Comparison of ENCODE assay signal across 9 cellular contexts in the genomic region with DNA sequence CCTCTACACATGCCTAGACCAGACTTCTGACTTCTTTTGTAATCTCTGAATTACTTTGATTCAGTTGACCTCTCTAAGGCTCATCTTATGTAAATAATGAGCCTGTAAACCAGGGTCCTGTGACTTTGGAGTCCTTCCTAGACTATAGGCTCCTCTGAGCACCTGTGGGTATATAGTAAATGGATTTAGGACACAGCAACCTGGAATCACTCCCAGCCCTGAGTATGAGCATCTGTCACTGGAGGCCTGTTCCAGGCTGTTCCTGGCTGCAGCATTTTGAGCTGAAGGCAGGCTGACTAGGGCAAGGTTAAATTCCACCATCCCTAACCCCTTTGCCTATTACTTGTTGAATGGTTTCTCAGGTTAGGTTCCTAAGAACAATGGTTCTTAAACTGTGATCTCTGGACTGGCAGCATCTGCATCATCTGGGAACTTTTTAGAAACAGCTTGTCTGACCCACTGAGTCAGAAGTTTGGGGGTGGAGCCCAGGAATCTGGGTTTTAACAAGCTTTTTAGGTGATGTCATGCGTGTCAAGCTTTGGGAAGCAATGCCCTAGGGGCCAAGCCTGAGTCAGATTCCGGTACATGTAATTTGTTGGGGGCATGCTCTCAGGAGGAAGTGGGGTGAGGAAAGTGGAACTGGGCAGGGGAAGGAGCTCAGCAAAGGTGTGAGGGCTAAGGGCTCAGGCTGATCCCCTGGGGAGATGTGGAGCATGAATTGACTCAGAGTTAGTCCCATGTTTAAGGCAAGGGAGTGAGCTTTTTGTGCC. TPM values are rescaled to one million over a fixed set of nuclear protein-coding genes. Genes with fewer than 3 reads are reported as not detected.
DNase-seq lines count a peak whose midpoint lies in the region; ATAC-seq and TF ChIP-seq lines count a peak whose summit lies in the region.
"Had no signal": no experiment of that assay in that cellular context is flagged by ENCODE, and none has a peak within 500 bp of the region (broad histone marks: within the 10 kb centered on the region; RNA-seq: fewer than 3 reads in every experiment).

No MANE protein-coding gene starts in this region.

- in situ Hi-C loops in gastrocnemius medialis (cut with MboI; ENCODE audit: low sequenced_read_pairs in 4 of 4), result no loop called here

- no peaks in the 10 kb centered on the region for H3K9me2 ChIP-seq in DOHH2 (replicated peaks; ENCODE audit: control insufficient read depth, low read length)

- TF ChIP-seq POLR2A in gastrocnemius medialis (IDR thresholded peaks at IDR 0.05), result no peak

- H3K36me3 Mint-ChIP-seq in activated naive CD4-positive, alpha-beta T cell treated with anti-CD3 and anti-CD28 coated beads, Interleukin-2, amount 50 U/mL, for 72 hours, result no peaks in the 10 kb centered on the region

- H3K4me2 ChIP-seq in DOHH2 (ENCODE audit: low read length), result peak overlapping the region; percentile 67

- peak; percentile 85 for ATAC-seq in GM21360 (IDR thresholded peaks at IDR 0.05; ENCODE audit: unreplicated experiment)
- peak; percentile 73 for ATAC-seq in HG03460 (IDR thresholded peaks at IDR 0.05; ENCODE audit: unreplicated experiment)
- peak; percentile 18 to 57 for ATAC-seq in gastrocnemius medialis
- no peak for ATAC-seq in activated naive CD4-positive, alpha-beta T cell treated with anti-CD3 and anti-CD28 coated beads, Interleukin-2, amount 50 U/mL, for 72 hours

- H3K27me3 ChIP-seq in DOHH2 (ENCODE audit: control insufficient read depth, low read length) (no peaks in the 10 kb centered on the region), gastrocnemius medialis (no peaks in the 10 kb centered on the region)

- no peaks in the 10 kb centered on the region for H4K20me1 ChIP-seq in DOHH2 (ENCODE audit: control insufficient read depth, insufficient read depth, low read depth, low read length)

- H3K4me3 ChIP-seq in DOHH2 (ENCODE audit: low read length) (peak overlapping the region; percentile 50), cardiac fibroblast (replicated peaks in 1 of 2; ENCODE audit: low read depth in 2 of 2, low read length in 2 of 2) (no peak overlapping the region), gastrocnemius medialis (no peak overlapping the region)

- no peaks in the 10 kb centered on the region for H3K79me2 ChIP-seq in DOHH2 (ENCODE audit: control insufficient read depth, low read length)

- H3F3A ChIP-seq in DOHH2 (ENCODE audit: control insufficient read depth, insufficient read depth), result peaks cover 16% of the 10 kb centered on the region

- intact Hi-C loops in gastrocnemius medialis (cut with DNase I; ENCODE audit: low total_unique reads), result no loop called here

- peaks cover 62% of the 10 kb centered on the region for H3K4me1 ChIP-seq in DOHH2 (ENCODE audit: control insufficient read depth, low read length)
- peaks cover 12 to 39% of the 10 kb centered on the region in 2 donors for H3K4me1 ChIP-seq in gastrocnemius medialis

- TF ChIP-seq CTCF in DOHH2 (IDR thresholded peaks at IDR 0.05; ENCODE audit: low read depth, low read length, poor library complexity, severe bottlenecking), result no peak
- TF ChIP-seq CTCF in cardiac fibroblast (IDR thresholded peaks at IDR 0.05; ENCODE audit: low read depth, low read length), result no peak
- no peak for TF ChIP-seq CTCF in gastrocnemius medialis (IDR thresholded peaks at IDR 0.05 in 4 of 5, conservative IDR thresholded peaks at IDR 0.05 in 1 of 5)

- DNase-seq in cardiac fibroblast (ENCODE audit: low read depth in 2 of 2), result peak; percentile 93 to 99
- peak; percentile 43 to 67 for DNase-seq in gastrocnemius medialis
- DNase-seq in stimulated activated CD4-positive, alpha-beta T cell treated with anti-CD3 and anti-CD28 coated beads, Interleukin-2, amount 100 ng/mL, for 48 hours, result no peak
- DNase-seq in activated naive CD4-positive, alpha-beta T cell (lab: John Stamatoyannopoulos, UW), result no peak
- no peak for DNase-seq in activated naive CD4-positive, alpha-beta T cell treated with anti-CD3 and anti-CD28 coated beads, Interleukin-2, amount 50 U/mL, for 72 hours (ENCODE audit: low spot score in 2 of 2)

- no peaks in the 10 kb centered on the region for H3K9me3 Mint-ChIP-seq in activated naive CD4-positive, alpha-beta T cell treated with anti-CD3 and anti-CD28 coated beads, Interleukin-2, amount 50 U/mL, for 72 hours
- H3K9me3 Mint-ChIP-seq: stimulated activated naive CD8-positive, alpha-beta T cell treated with anti-CD3 and anti-CD28 coated beads, Interleukin-15, Interleukin-2, amounts not matched to agents 100 ng/mL and 50 ng/mL, for 24 hours had no signal

- no peaks in the 10 kb centered on the region for H3K9me3 ChIP-seq in DOHH2 (ENCODE audit: control insufficient read depth, insufficient read depth, low read length)
- H3K9me3 ChIP-seq in gastrocnemius medialis, result no peaks in the 10 kb centered on the region

- no peak overlapping the region for H3K27ac Mint-ChIP-seq in activated naive CD4-positive, alpha-beta T cell treated with anti-CD3 and anti-CD28 coated beads, Interleukin-2, amount 50 U/mL, for 72 hours
- H3K27ac Mint-ChIP-seq: stimulated activated naive CD8-positive, alpha-beta T cell treated with anti-CD3 and anti-CD28 coated beads, Interleukin-15, Interleukin-2, amounts not matched to agents 100 ng/mL and 50 ng/mL, for 24 hours had no signal

- no peaks in the 10 kb centered on the region; the same call in 1 of the 2 replicates for H3K36me3 ChIP-seq in DOHH2 (ENCODE audit: control insufficient read depth, low read length)
- no peaks in the 10 kb centered on the region for H3K36me3 ChIP-seq in gastrocnemius medialis

- H3K27ac ChIP-seq in DOHH2 (ENCODE audit: low read depth, low read length), result peak overlapping the region; percentile 92
- peak overlapping the region in 3 of 4 donors; percentile 24 to 61 (median 39) for H3K27ac ChIP-seq in gastrocnemius medialis

RNA-seq across cellular contexts. Expression of a gene that starts 28.2 kb away (rescaled TPM):
- 1 to 10 TPM; 1.4 to 4.3 (median 3.0) TPM for total RNA-seq in gastrocnemius medialis
- total RNA-seq in activated naive CD4-positive, alpha-beta T cell treated with anti-CD3 and anti-CD28 coated beads, Interleukin-2, amount 50 U/mL, for 72 hours, result 1 to 10 TPM in 1 of 2 donors, under 1 TPM in 1; 0.32 to 1.9 TPM

RNA-seq across cellular contexts. Expression of a gene that starts 47.5 kb away (rescaled TPM):
- 1 to 10 TPM; 1.9 to 8.6 (median 5.5) TPM for total RNA-seq in gastrocnemius medialis
- total RNA-seq in activated naive CD4-positive, alpha-beta T cell treated with anti-CD3 and anti-CD28 coated beads, Interleukin-2, amount 50 U/mL, for 72 hours, result under 1 TPM in 1 of 2 donors, not detected in 1; 0.33 TPM

Comparison
In these comparisons a context has a peak if more than half of its experiments do, and no peak if none do; other contexts are left out.
1. ATAC-seq: peak in GM21360 (single experiment), HG03460 (single experiment) and gastrocnemius medialis (2 of 2); none in activated naive CD4-positive, alpha-beta T cell treated with anti-CD3 and anti-CD28 coated beads, Interleukin-2, amount 50 U/mL, for 72 hours (0 of 2).
2. DNase-seq: peak in cardiac fibroblast (2 of 2) and gastrocnemius medialis (2 of 2); none in stimulated activated CD4-positive, alpha-beta T cell treated with anti-CD3 and anti-CD28 coated beads, Interleukin-2, amount 100 ng/mL, for 48 hours (0 of 2), activated naive CD4-positive, alpha-beta T cell (0 of 4) and activated naive CD4-positive, alpha-beta T cell treated with anti-CD3 and anti-CD28 coated beads, Interleukin-2, amount 50 U/mL, for 72 hours (0 of 2).